In the genomic region with DNA sequence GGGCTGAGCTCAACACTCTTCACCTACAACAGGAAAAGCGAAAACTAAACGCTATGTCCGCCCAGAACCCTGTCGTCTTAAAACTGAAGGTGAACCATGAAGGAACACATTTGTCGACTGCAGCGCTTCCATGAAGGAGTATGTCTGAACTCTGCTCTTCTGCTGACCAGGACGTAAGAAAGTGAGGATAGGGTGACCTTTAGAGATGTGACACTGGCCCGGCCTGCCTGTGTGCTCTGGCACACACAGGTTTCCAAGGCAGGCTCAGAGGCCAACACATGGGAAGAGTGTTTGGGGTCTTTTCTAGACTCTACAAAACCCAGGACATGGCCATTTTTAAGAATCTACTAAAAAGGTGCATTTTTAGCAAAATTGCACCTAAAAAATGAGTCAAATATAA, we compare ENCODE assay signal across 15 cellular contexts. TPM values are rescaled to one million over a fixed set of nuclear protein-coding genes. Genes with fewer than 3 reads are reported as not detected.
A peak's percentile ranks its signal among the peaks of the same experiment; 100 is the strongest.
DNase-seq lines count a peak whose midpoint lies in the region; ATAC-seq lines count a peak whose summit lies in the region.
"Had no signal": no experiment of that assay in that cellular context is flagged by ENCODE, and none has a peak within 500 bp of the region (broad histone marks: within the 10 kb centered on the region; RNA-seq: fewer than 3 reads in every experiment).

No MANE protein-coding gene starts in this region.

- peak overlapping the region in 8 of 10 donors; percentile 23 to 83 (median 76) for H3K27ac Mint-ChIP-seq in naive thymus-derived CD8-positive, alpha-beta T cell

- no peaks in the 10 kb centered on the region for H3K27me3 Mint-ChIP-seq in naive thymus-derived CD8-positive, alpha-beta T cell
- H3K27me3 Mint-ChIP-seq: CD4-positive, CD25-positive, alpha-beta regulatory T cell had no signal

- H3K36me3 Mint-ChIP-seq in naive thymus-derived CD8-positive, alpha-beta T cell, result peaks cover 8 to 97% (median 26%) of the 10 kb centered on the region in 3 donors

- peak; percentile 63 for ATAC-seq in Right ventricle myocardium inferior
- peak; percentile 72 for ATAC-seq in Right ventricle myocardium superior (ENCODE audit: poor library complexity)
- no peak for ATAC-seq in naive thymus-derived CD8-positive, alpha-beta T cell
- no peak for ATAC-seq in GM18858 (IDR thresholded peaks at IDR 0.05; ENCODE audit: unreplicated experiment)
- ATAC-seq: HepG2 had no signal

- no peak overlapping the region for H3K4me3 Mint-ChIP-seq in naive thymus-derived CD8-positive, alpha-beta T cell
- H3K4me3 Mint-ChIP-seq: CD4-positive, CD25-positive, alpha-beta regulatory T cell had no signal

- no peaks in the 10 kb centered on the region for H3K9me3 Mint-ChIP-seq in naive thymus-derived CD8-positive, alpha-beta T cell
- H3K9me3 Mint-ChIP-seq: CD4-positive, CD25-positive, alpha-beta regulatory T cell had no signal

- POLR2A ChIA-PET in naive thymus-derived CD8-positive, alpha-beta T cell (lab: Charles Lee), result interaction anchor here (0.7 to 1.8 kb wide), 3 partner anchors 21 to 50 kb away, joined by 3 to 10 read pairs (median 4); a partner anchor contains a TSS

- peaks cover 0 to 13% (median 5%) of the 10 kb centered on the region in 4 donors for H3K4me1 Mint-ChIP-seq in naive thymus-derived CD8-positive, alpha-beta T cell

- DNase-seq in Right ventricle myocardium inferior (ENCODE audit: missing footprints), result no peak
- DNase-seq in cardiac septum (ENCODE audit: low spot score), result no peak
- no peak for DNase-seq in Right ventricle myocardium superior
- DNase-seq in naive thymus-derived CD8-positive, alpha-beta T cell, result no peak
- no peak for DNase-seq in NCI-H2227 (lab: John Stamatoyannopoulos, UW; ENCODE audit: unreplicated experiment)
- no peak for DNase-seq in globus pallidus (ENCODE audit: low spot score)
- DNase-seq: Calu3; CD4-positive, CD25-positive, alpha-beta regulatory T cell; KG1; NCI-H1048; NCI-H146; NCI-H2081 treated with DMSO at 0.1 percent for 48 hours; NCI-H510A treated with DMSO at 0.1 percent for 48 hours had no signal

- intact Hi-C loops in Right ventricle myocardium inferior (cut with DNase I) (no loop called here), cardiac septum (cut with DNase I) (no loop called here), Right ventricle myocardium superior (cut with DNase I) (no loop called here)

RNA-seq across cellular contexts. Expression of a gene that starts 21.1 kb away (rescaled TPM):
- total RNA-seq in Right ventricle myocardium inferior (48.4 TPM), cardiac septum (39.7 TPM), Right ventricle myocardium superior (45.2 TPM)
- total RNA-seq in naive thymus-derived CD8-positive, alpha-beta T cell, result 100 to 1,000 TPM; 228 to 256 TPM
- 10 to 100 TPM; 10.9 to 18.2 (median 15.2) TPM for polyA plus RNA-seq in naive thymus-derived CD8-positive, alpha-beta T cell

RNA-seq across cellular contexts. Expression of a gene that starts 28.2 kb away (rescaled TPM):
- total RNA-seq in Right ventricle myocardium inferior (19.2 TPM), cardiac septum (26.8 TPM), Right ventricle myocardium superior (12.6 TPM)
- 100 to 1,000 TPM; 128 to 138 TPM for total RNA-seq in naive thymus-derived CD8-positive, alpha-beta T cell
- polyA plus RNA-seq in naive thymus-derived CD8-positive, alpha-beta T cell, result 10 to 100 TPM; 23.5 to 59.1 (median 42.3) TPM

Comparison
In these comparisons a context has a peak if more than half of its experiments do, and no peak if none do; other contexts are left out.
1. ATAC-seq: peak in Right ventricle myocardium inferior (single experiment) and Right ventricle myocardium superior (single experiment); none in naive thymus-derived CD8-positive, alpha-beta T cell (0 of 2) and GM18858 (single experiment).